ENCODE assay signal across 8 cellular contexts in the genomic region with DNA sequence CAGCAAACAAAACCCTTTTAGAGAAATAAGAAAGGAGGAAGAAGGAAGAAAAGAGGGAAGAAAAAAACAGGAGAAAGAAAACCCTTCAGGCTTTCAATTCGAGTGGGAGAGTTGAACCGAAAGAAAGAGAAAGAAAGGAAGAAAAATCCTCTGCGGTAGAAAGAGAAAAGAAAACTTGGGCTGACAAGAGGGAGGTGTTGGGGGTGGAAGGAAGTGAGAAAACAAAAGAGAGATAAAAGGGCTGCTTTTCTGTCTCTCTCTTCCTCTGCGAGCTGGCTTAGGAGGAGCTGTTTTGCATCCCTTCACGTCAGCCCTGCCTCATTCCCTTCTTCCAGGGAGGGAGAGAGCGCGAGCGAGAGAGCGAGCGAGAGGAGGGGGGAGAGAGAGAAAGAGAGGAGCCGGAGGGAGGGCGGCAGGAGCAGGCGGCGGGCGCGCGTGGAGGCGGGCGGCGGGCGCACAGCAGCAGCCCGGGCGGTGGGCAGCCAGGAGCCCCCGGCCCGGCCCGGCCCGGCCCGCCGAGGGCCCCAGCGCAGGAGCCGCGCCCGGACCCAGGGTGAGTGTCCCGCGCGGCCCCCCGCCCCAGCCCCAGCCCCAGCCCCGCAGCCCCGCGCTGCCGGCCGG. TPM values are rescaled to one million over a fixed set of nuclear protein-coding genes. Genes with fewer than 3 reads are reported as not detected.
DNase-seq lines count a peak whose midpoint lies in the region; ATAC-seq and TF ChIP-seq lines count a peak whose summit lies in the region.

A gene with protein sequence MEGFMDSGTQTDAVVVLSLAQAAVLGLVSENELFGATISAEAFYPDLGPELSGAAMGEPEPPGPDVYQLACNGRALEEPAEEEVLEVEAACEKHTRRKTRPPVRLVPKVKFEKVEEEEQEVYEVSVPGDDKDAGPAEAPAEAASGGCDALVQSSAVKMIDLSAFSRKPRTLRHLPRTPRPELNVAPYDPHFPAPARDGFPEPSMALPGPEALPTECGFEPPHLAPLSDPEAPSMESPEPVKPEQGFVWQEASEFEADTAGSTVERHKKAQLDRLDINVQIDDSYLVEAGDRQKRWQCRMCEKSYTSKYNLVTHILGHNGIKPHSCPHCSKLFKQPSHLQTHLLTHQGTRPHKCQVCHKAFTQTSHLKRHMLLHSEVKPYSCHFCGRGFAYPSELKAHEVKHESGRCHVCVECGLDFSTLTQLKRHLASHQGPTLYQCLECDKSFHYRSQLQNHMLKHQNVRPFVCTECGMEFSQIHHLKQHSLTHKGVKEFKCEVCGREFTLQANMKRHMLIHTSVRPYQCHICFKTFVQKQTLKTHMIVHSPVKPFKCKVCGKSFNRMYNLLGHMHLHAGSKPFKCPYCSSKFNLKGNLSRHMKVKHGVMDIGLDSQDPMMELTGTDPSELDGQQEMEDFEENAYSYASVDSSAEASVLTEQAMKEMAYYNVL (plus strand): TSS at position 263 of the 621 bp plus-strand sequence. CDS start 65,814 bp downstream, outside the sequence.

- TF ChIP-seq POLR2A in right lobe of liver (IDR thresholded peaks at IDR 0.05): no peak

- peak within 1 kb of the TSS; percentile 94 for H2AFZ ChIP-seq in Loucy (ENCODE audit: low read length)

- intact Hi-C loops in right lobe of liver (cut with DNase I): no loop called here

- peak within 1 kb of the TSS; percentile 98 for H3K4me2 ChIP-seq in Loucy (ENCODE audit: low read depth, low read length, poor library complexity, severe bottlenecking)

- H3K27ac ChIP-seq in effector memory CD4-positive, alpha-beta T cell (ENCODE audit: insufficient read depth, low read length, poor library complexity, severe bottlenecking): peak within 1 kb of the TSS; percentile 63
- peak within 1 kb of the TSS; percentile 84 to 98 (median 87) for H3K27ac ChIP-seq in right lobe of liver

- no peaks in the 10 kb centered on the region for H3K36me3 ChIP-seq in Loucy (ENCODE audit: insufficient read depth, low read length)
- no peaks in the 10 kb centered on the region for H3K36me3 ChIP-seq in effector memory CD4-positive, alpha-beta T cell (ENCODE audit: control insufficient read depth, insufficient read depth, low read length)
- H3K36me3 ChIP-seq in right lobe of liver: no peaks in the 10 kb centered on the region

- H3K4me3 ChIP-seq in Loucy (ENCODE audit: low read length, poor library complexity, severe bottlenecking) (peak within 1 kb of the TSS; percentile 96), WI38 (ENCODE audit: low read depth, low read length) (peak within 1 kb of the TSS; percentile 68), right lobe of liver (peak within 1 kb of the TSS; percentile 72 to 79 (median 77))
- peak within 1 kb of the TSS; percentile 89 for H3K4me3 ChIP-seq in effector memory CD4-positive, alpha-beta T cell (ENCODE audit: insufficient read depth, low read depth, low read length, poor library complexity, severe bottlenecking)

- H3K9me2 ChIP-seq in Loucy (replicated peaks; ENCODE audit: low read depth, low read length): no peaks in the 10 kb centered on the region

- WGBS in right lobe of liver (ENCODE audit: insufficient coverage, low coverage, low lambda C conversion rate, missing lambda C conversion rate): under 1% methylated on average over 19 of the region's 42 CpGs

- H3F3A ChIP-seq in Loucy (ENCODE audit: low read depth): peaks cover 3% of the 10 kb centered on the region; the same call in 1 of the 2 replicates

- TF ChIP-seq CTCF in Loucy (conservative IDR thresholded peaks at IDR 0.05; ENCODE audit: low read length) (no peak), WI38 (IDR thresholded peaks at IDR 0.05; ENCODE audit: low read depth, low read length) (no peak), right lobe of liver (IDR thresholded peaks at IDR 0.05) (no peak)

- H3K4me1 ChIP-seq in Loucy (ENCODE audit: insufficient read depth, low read length, poor library complexity, severe bottlenecking) (peaks cover 46% of the 10 kb centered on the region), right lobe of liver (peaks cover 0 to 18% (median 0%) of the 10 kb centered on the region in 4 donors)
- peaks cover 18% of the 10 kb centered on the region for H3K4me1 ChIP-seq in effector memory CD4-positive, alpha-beta T cell (ENCODE audit: control insufficient read depth, insufficient read depth, low read length, poor library complexity, severe bottlenecking)

- DNase-seq in C1 segment of cervical spinal cord (lab: John Stamatoyannopoulos, UW) (peak in 8 of 14 donors; percentile 21 to 74 (median 48)), right lobe of liver (no peak)
- DNase-seq in effector memory CD4-positive, alpha-beta T cell: peak in 1 of 3 donors; percentile 17
- DNase-seq in stimulated activated CD4-positive, alpha-beta T cell treated with anti-CD3 and anti-CD28 coated beads, Interleukin-4, amount 100 ng/mL, for 4 hours: peak; percentile 19 to 20

- H3K9me3 ChIP-seq in Loucy (ENCODE audit: insufficient read depth, low read depth, low read length) (no peaks in the 10 kb centered on the region), right lobe of liver (no peaks in the 10 kb centered on the region)
- no peaks in the 10 kb centered on the region for H3K9me3 ChIP-seq in effector memory CD4-positive, alpha-beta T cell (ENCODE audit: control insufficient read depth, low read length)

- ATAC-seq in GM19023 (IDR thresholded peaks at IDR 0.05; ENCODE audit: unreplicated experiment): peak; percentile 33
- peak in 3 of 4 donors; percentile 4 to 36 (median 23) for ATAC-seq in right lobe of liver
- ATAC-seq in HG03565 (IDR thresholded peaks at IDR 0.05; ENCODE audit: unreplicated experiment): no peak

- H4K20me1 ChIP-seq in Loucy (ENCODE audit: insufficient read depth, low read length, poor library complexity, severe bottlenecking): peaks cover 19% of the 10 kb centered on the region

- H3K27me3 ChIP-seq in Loucy (ENCODE audit: insufficient read depth, low read length, poor library complexity, severe bottlenecking): no peaks in the 10 kb centered on the region
- H3K27me3 ChIP-seq in effector memory CD4-positive, alpha-beta T cell (replicated peaks; ENCODE audit: control insufficient read depth, insufficient read depth, low read length, poor library complexity, severe bottlenecking): no peaks in the 10 kb centered on the region
- no peaks in the 10 kb centered on the region for H3K27me3 ChIP-seq in right lobe of liver

- H3K9ac ChIP-seq in Loucy (ENCODE audit: low read depth, low read length, poor library complexity, severe bottlenecking): peak within 1 kb of the TSS; percentile 92

- peaks cover 40% of the 10 kb centered on the region; the same call in 1 of the 2 replicates for H3K79me2 ChIP-seq in Loucy (ENCODE audit: insufficient read depth, low read length)

RNA-seq across cellular contexts. Expression of the gene that starts here (rescaled TPM):
- 10 to 100 TPM in 1 of 6 experiments, 1 to 10 TPM in 5; 4.7 to 17.1 (median 7.4) TPM for total RNA-seq in right lobe of liver

Comparison
In these comparisons a context has a peak if more than half of its experiments do, and no peak if none do; other contexts are left out.
1. DNase-seq: peak in C1 segment of cervical spinal cord (8 of 14) and stimulated activated CD4-positive, alpha-beta T cell treated with anti-CD3 and anti-CD28 coated beads, Interleukin-4, amount 100 ng/mL, for 4 hours (2 of 2); none in right lobe of liver (0 of 3).
2. Peak in every context shown above with its lines, with median percentiles within 50 percentile points of each other: H3K4me3 ChIP-seq.